ENCODE assay signal across 15 cellular contexts in the genomic region with DNA sequence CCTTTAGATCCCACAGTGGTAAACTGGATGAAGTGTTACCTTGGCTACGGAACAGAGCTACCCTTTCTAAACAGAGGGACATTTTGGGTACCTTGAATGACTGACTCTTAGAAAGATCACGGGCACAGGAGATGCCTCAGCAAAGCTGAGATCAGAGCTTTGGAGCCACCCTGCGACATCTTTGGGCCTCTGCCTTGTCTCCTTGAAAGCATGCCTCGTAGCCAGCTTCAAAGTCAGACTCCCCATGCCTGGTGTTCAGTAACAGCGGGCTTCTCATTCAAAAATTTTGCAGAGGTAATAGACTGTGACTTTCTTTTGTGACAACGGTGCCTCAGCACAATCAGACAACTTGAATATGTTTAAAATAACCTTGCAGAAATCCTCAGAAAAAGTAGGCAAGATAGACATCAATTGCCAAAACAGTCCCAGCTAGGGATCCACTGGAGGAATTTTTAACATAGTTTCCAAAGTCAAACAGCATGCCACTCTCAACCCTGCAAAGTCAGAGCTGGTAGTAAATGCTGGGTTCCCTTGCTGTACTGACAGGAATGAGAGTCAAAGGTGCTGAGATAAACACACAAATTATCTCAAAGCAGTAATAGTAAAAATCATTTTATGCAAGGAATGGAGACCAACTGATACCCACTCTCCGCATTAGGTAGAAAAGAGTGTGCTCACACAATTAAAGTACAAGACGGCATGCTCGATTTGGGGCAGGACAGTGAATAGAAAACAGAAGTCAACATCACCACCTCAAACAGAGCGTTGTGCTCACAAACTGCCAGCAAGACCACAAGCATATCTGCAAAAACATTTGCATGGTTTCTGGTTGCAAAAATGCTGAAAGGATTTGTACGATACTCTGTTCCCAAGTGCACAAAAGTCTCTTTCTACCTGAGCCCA.
DNase-seq lines count a peak whose midpoint lies in the region; ATAC-seq and TF ChIP-seq lines count a peak whose summit lies in the region.
"Had no signal": no experiment of that assay in that cellular context is flagged by ENCODE, and none has a peak within 500 bp of the region (broad histone marks: within the 10 kb centered on the region; RNA-seq: fewer than 3 reads in every experiment).

No MANE protein-coding gene starts in this region.

- H3K27me3 ChIP-seq in OCI-LY1 (ENCODE audit: insufficient read depth, low read length): no peaks in the 10 kb centered on the region

- H3K4me1 Mint-ChIP-seq in activated CD8-positive, alpha-beta memory T cell treated with anti-CD3 and anti-CD28 coated beads, Interleukin-2, amount 10 ng/mL, durations not matched to agents 7 days and 5 days: peaks cover 15% of the 10 kb centered on the region
- peaks cover 45% of the 10 kb centered on the region for H3K4me1 Mint-ChIP-seq in nephron progenitor cell
- H3K4me1 Mint-ChIP-seq in activated T-helper 17 cell treated with anti-CD3 and anti-CD28 coated beads, Interleukin-2, amount 50 U/mL, for 72 hours: no peaks in the 10 kb centered on the region

- H3K36me3 ChIP-seq in OCI-LY1 (ENCODE audit: insufficient read depth, low read length): peaks cover 9% of the 10 kb centered on the region; the same call in 1 of the 2 replicates

- no peaks in the 10 kb centered on the region for H4K20me1 ChIP-seq in OCI-LY1 (ENCODE audit: insufficient read depth, low read length)

- H3K9ac ChIP-seq in OCI-LY1 (ENCODE audit: low read length): peak overlapping the region; percentile 50

- peaks cover 8% of the 10 kb centered on the region for H3K27me3 Mint-ChIP-seq in activated CD8-positive, alpha-beta memory T cell treated with anti-CD3 and anti-CD28 coated beads, Interleukin-2, amount 10 ng/mL, durations not matched to agents 7 days and 5 days
- no peaks in the 10 kb centered on the region for H3K27me3 Mint-ChIP-seq in nephron progenitor cell (ENCODE audit: low read depth, poor library complexity)
- H3K27me3 Mint-ChIP-seq in activated T-helper 17 cell treated with anti-CD3 and anti-CD28 coated beads, Interleukin-2, amount 50 U/mL, for 72 hours: no peaks in the 10 kb centered on the region

- H2AFZ ChIP-seq in OCI-LY1 (ENCODE audit: low read length): no peak overlapping the region

- DNase-seq in activated CD8-positive, alpha-beta memory T cell treated with anti-CD3 and anti-CD28 coated beads, Interleukin-2, amount 10 ng/mL, durations not matched to agents 7 days and 5 days: no peak
- DNase-seq in activated CD8-positive, alpha-beta memory T cell treated with anti-CD3 and anti-CD28 coated beads, Interleukin-2, amount 50 U/mL, for 4 hours: no peak
- DNase-seq in left kidney (ENCODE audit: low read depth, low spot score): peak; percentile 60
- no peak for DNase-seq in effector CD8-positive, alpha-beta T cell (lab: John Stamatoyannopoulos, UW)
- DNase-seq in nephron progenitor cell: no peak
- no peak for DNase-seq in cerebellum (ENCODE audit: low spot score)
- DNase-seq: activated CD4-positive, alpha-beta memory T cell treated with anti-CD3 and anti-CD28 coated beads, Interleukin-2, amount 10 ng/mL, durations not matched to agents 7 days and 5 days; activated naive CD8-positive, alpha-beta T cell treated with anti-CD3 and anti-CD28 coated beads, Interleukin-2, amount 10 ng/mL, durations not matched to agents 7 days and 5 days; glutamatergic neuron; mesendoderm; T-cell had no signal

- H3K36me3 Mint-ChIP-seq in activated CD8-positive, alpha-beta memory T cell treated with anti-CD3 and anti-CD28 coated beads, Interleukin-2, amount 10 ng/mL, durations not matched to agents 7 days and 5 days: peaks cover 4% of the 10 kb centered on the region
- peaks cover 7% of the 10 kb centered on the region for H3K36me3 Mint-ChIP-seq in nephron progenitor cell (ENCODE audit: low read depth)
- H3K36me3 Mint-ChIP-seq in activated T-helper 17 cell treated with anti-CD3 and anti-CD28 coated beads, Interleukin-2, amount 50 U/mL, for 72 hours (ENCODE audit: low read depth): no peaks in the 10 kb centered on the region
- H3K36me3 Mint-ChIP-seq: T-cell had no signal

- H3K79me2 ChIP-seq in OCI-LY1 (ENCODE audit: insufficient read depth, low read length): peaks cover 31% of the 10 kb centered on the region

- H3K27ac ChIP-seq in OCI-LY1 (ENCODE audit: low read depth, low read length, poor library complexity, severe bottlenecking): peak overlapping the region; percentile 81
- H3K27ac ChIP-seq: 22Rv1 had no signal

- no peaks in the 10 kb centered on the region for H3K9me3 Mint-ChIP-seq in activated CD8-positive, alpha-beta memory T cell treated with anti-CD3 and anti-CD28 coated beads, Interleukin-2, amount 10 ng/mL, durations not matched to agents 7 days and 5 days (ENCODE audit: low read depth)
- no peaks in the 10 kb centered on the region for H3K9me3 Mint-ChIP-seq in nephron progenitor cell
- H3K9me3 Mint-ChIP-seq in activated T-helper 17 cell treated with anti-CD3 and anti-CD28 coated beads, Interleukin-2, amount 50 U/mL, for 72 hours: no peaks in the 10 kb centered on the region
- H3K9me3 Mint-ChIP-seq: activated CD4-positive, alpha-beta memory T cell treated with anti-CD3 and anti-CD28 coated beads, Interleukin-2, amount 10 ng/mL, durations not matched to agents 7 days and 5 days; activated naive CD8-positive, alpha-beta T cell treated with anti-CD3 and anti-CD28 coated beads, Interleukin-2, amount 10 ng/mL, durations not matched to agents 7 days and 5 days; T-cell had no signal

- no peaks in the 10 kb centered on the region for H3F3A ChIP-seq in OCI-LY1 (ENCODE audit: insufficient read depth, low read length)

- peak overlapping the region; percentile 33 for H3K4me3 ChIP-seq in OCI-LY1 (ENCODE audit: low read depth, low read length, poor library complexity, severe bottlenecking)
- H3K4me3 ChIP-seq: skin epidermis had no signal

- peaks cover 61% of the 10 kb centered on the region for H3K4me1 ChIP-seq in OCI-LY1 (ENCODE audit: insufficient read depth, low read length, severe bottlenecking)

- no peaks in the 10 kb centered on the region for H3K9me3 ChIP-seq in OCI-LY1 (ENCODE audit: low read length)

- H3K4me3 Mint-ChIP-seq in activated CD8-positive, alpha-beta memory T cell treated with anti-CD3 and anti-CD28 coated beads, Interleukin-2, amount 10 ng/mL, durations not matched to agents 7 days and 5 days: peak overlapping the region; percentile 39
- no peak overlapping the region for H3K4me3 Mint-ChIP-seq in nephron progenitor cell
- no peak overlapping the region for H3K4me3 Mint-ChIP-seq in activated T-helper 17 cell treated with anti-CD3 and anti-CD28 coated beads, Interleukin-2, amount 50 U/mL, for 72 hours
- H3K4me3 Mint-ChIP-seq: activated CD4-positive, alpha-beta memory T cell treated with anti-CD3 and anti-CD28 coated beads, Interleukin-2, amount 10 ng/mL, durations not matched to agents 7 days and 5 days; activated naive CD8-positive, alpha-beta T cell treated with anti-CD3 and anti-CD28 coated beads, Interleukin-2, amount 10 ng/mL, durations not matched to agents 7 days and 5 days; T-cell had no signal

- CTCF ChIA-PET in activated CD8-positive, alpha-beta memory T cell treated with anti-CD3 and anti-CD28 coated beads, Interleukin-2, amount 10 ng/mL, durations not matched to agents 7 days and 5 days (lab: Charles Lee): interaction anchor here (1.0 kb wide), 2 partner anchors 44 to 58 kb away, joined by 3 to 6 read pairs; no protein-coding TSS in a partner anchor

- no peak for ATAC-seq in activated CD8-positive, alpha-beta memory T cell treated with anti-CD3 and anti-CD28 coated beads, Interleukin-2, amount 10 ng/mL, durations not matched to agents 7 days and 5 days
- ATAC-seq in activated T-helper 17 cell treated with anti-CD3 and anti-CD28 coated beads, Interleukin-2, amount 50 U/mL, for 72 hours (replicated peaks): no peak
- ATAC-seq: T-cell had no signal

- H3K27ac Mint-ChIP-seq in activated CD8-positive, alpha-beta memory T cell treated with anti-CD3 and anti-CD28 coated beads, Interleukin-2, amount 10 ng/mL, durations not matched to agents 7 days and 5 days: peak overlapping the region; percentile 65
- H3K27ac Mint-ChIP-seq in nephron progenitor cell: no peak overlapping the region
- H3K27ac Mint-ChIP-seq in activated T-helper 17 cell treated with anti-CD3 and anti-CD28 coated beads, Interleukin-2, amount 50 U/mL, for 72 hours: no peak overlapping the region
- H3K27ac Mint-ChIP-seq: activated CD4-positive, alpha-beta memory T cell treated with anti-CD3 and anti-CD28 coated beads, Interleukin-2, amount 10 ng/mL, durations not matched to agents 7 days and 5 days; activated naive CD8-positive, alpha-beta T cell treated with anti-CD3 and anti-CD28 coated beads, Interleukin-2, amount 10 ng/mL, durations not matched to agents 7 days and 5 days; T-cell had no signal

- peak overlapping the region; percentile 60 for H3K4me2 ChIP-seq in OCI-LY1 (ENCODE audit: low read length)

- TF ChIP-seq CTCF in OCI-LY1 (IDR thresholded peaks at IDR 0.05; ENCODE audit: low read length): peak; percentile 46
- no peak for TF ChIP-seq CTCF in nephron progenitor cell (IDR thresholded peaks at IDR 0.05)

- no peaks in the 10 kb centered on the region for H3K9me2 ChIP-seq in OCI-LY1 (ENCODE audit: low read depth, low read length)
